Comparison of ENCODE assay signal across 2 cellular contexts in genomic region chr5:134819404-134819963, GRCh38.
TF ChIP-seq lines count a peak whose summit lies in the region.

No MANE protein-coding gene starts in this region.

TF ChIP-seq in A549, 52 proteins besides CTCF, POLR2A, EP300 and RAD21 (continued from another document):
- no peak for TF ChIP-seq USF2 (IDR thresholded peaks at IDR 0.05)
- no peak for TF ChIP-seq TP53 (CRISPR knock-in tag; IDR thresholded peaks at IDR 0.05)
- TF ChIP-seq ZFP36 (IDR thresholded peaks at IDR 0.05; ENCODE audit: borderline replicate concordance, partially characterized antibody) = no peak
- TF ChIP-seq HOXA7 (CRISPR knock-in tag; IDR thresholded peaks at IDR 0.05) = no peak

TF ChIP-seq in endothelial cell of umbilical vein, 7 proteins besides CTCF, POLR2A, EP300 and RAD21 (continued from another document):
- no peak for TF ChIP-seq POLR2AphosphoS5 (IDR thresholded peaks at IDR 0.05; ENCODE audit: insufficient read depth, low read depth, low read length)
